1 cellular context compared by ENCODE assay signal in genomic region chr20:38748097-38748862, GRCh38.
TF ChIP-seq lines count a peak whose summit lies in the region.

Gene ACTR5 (plus strand): TSS chr20:38748460. CDS start chr20:38748479, 19 bp downstream.

TF ChIP-seq in HepG2, 621 proteins besides CTCF, POLR2A, EP300 and RAD21 (continued from another document and continues in another):
- TF ChIP-seq ZNF646 (CRISPR knock-in tag; IDR thresholded peaks at IDR 0.05) (no peak; the same call in 1 of the 2 replicates), ZNF891 (CRISPR knock-in tag; IDR thresholded peaks at IDR 0.05) (peak; percentile 99), KAT8 (CRISPR knock-in tag; IDR thresholded peaks at IDR 0.05) (peak; percentile 80), CBX5 (CRISPR knock-in tag; IDR thresholded peaks at IDR 0.05; ENCODE audit: borderline replicate concordance) (peak; percentile 63; the same call in 1 of the 2 replicates), NFE2 (CRISPR knock-in tag; IDR thresholded peaks at IDR 0.05) (no peak), PLRG1 (conservative IDR thresholded peaks at IDR 0.05) (no peak), CREM (IDR thresholded peaks at IDR 0.05) (peak; percentile 62), CREM (CRISPR knock-in tag; IDR thresholded peaks at IDR 0.05) (no peak), HDAC1 (CRISPR knock-in tag; IDR thresholded peaks at IDR 0.05) (peak; percentile 88), ZNF260 (CRISPR knock-in tag; IDR thresholded peaks at IDR 0.05; ENCODE audit: borderline replicate concordance, low read depth) (peak; percentile 96; the same call in 1 of the 2 replicates), ZNF354B (CRISPR knock-in tag; IDR thresholded peaks at IDR 0.05) (peak; percentile 94; the same call in 1 of the 2 replicates), ZNF225 (CRISPR knock-in tag; IDR thresholded peaks at IDR 0.05) (peak; percentile 99), ZNF766 (CRISPR knock-in tag; IDR thresholded peaks at IDR 0.05; ENCODE audit: borderline replicate concordance) (peak; percentile 76), TBX3 (IDR thresholded peaks at IDR 0.05; ENCODE audit: borderline replicate concordance) (no peak), HMG20A (CRISPR knock-in tag; IDR thresholded peaks at IDR 0.05; ENCODE audit: borderline replicate concordance) (no peak), BRCA1 (CRISPR knock-in tag; IDR thresholded peaks at IDR 0.05) (peak; percentile 96; the same call in 1 of the 2 replicates), NFYC (CRISPR knock-in tag; IDR thresholded peaks at IDR 0.05) (no peak), UBTF (CRISPR knock-in tag; IDR thresholded peaks at IDR 0.05) (peak; percentile 98)
- TF ChIP-seq, protein P1, sequence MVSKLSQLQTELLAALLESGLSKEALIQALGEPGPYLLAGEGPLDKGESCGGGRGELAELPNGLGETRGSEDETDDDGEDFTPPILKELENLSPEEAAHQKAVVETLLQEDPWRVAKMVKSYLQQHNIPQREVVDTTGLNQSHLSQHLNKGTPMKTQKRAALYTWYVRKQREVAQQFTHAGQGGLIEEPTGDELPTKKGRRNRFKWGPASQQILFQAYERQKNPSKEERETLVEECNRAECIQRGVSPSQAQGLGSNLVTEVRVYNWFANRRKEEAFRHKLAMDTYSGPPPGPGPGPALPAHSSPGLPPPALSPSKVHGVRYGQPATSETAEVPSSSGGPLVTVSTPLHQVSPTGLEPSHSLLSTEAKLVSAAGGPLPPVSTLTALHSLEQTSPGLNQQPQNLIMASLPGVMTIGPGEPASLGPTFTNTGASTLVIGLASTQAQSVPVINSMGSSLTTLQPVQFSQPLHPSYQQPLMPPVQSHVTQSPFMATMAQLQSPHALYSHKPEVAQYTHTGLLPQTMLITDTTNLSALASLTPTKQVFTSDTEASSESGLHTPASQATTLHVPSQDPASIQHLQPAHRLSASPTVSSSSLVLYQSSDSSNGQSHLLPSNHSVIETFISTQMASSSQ (IDR thresholded peaks at IDR 0.05; ENCODE audit: low read depth), result no peak
- TF ChIP-seq, protein P1 (CRISPR knock-in tag; IDR thresholded peaks at IDR 0.05; ENCODE audit: borderline replicate concordance), result peak; percentile 87; the same call in 1 of the 2 replicates
- TF ChIP-seq, protein P2, sequence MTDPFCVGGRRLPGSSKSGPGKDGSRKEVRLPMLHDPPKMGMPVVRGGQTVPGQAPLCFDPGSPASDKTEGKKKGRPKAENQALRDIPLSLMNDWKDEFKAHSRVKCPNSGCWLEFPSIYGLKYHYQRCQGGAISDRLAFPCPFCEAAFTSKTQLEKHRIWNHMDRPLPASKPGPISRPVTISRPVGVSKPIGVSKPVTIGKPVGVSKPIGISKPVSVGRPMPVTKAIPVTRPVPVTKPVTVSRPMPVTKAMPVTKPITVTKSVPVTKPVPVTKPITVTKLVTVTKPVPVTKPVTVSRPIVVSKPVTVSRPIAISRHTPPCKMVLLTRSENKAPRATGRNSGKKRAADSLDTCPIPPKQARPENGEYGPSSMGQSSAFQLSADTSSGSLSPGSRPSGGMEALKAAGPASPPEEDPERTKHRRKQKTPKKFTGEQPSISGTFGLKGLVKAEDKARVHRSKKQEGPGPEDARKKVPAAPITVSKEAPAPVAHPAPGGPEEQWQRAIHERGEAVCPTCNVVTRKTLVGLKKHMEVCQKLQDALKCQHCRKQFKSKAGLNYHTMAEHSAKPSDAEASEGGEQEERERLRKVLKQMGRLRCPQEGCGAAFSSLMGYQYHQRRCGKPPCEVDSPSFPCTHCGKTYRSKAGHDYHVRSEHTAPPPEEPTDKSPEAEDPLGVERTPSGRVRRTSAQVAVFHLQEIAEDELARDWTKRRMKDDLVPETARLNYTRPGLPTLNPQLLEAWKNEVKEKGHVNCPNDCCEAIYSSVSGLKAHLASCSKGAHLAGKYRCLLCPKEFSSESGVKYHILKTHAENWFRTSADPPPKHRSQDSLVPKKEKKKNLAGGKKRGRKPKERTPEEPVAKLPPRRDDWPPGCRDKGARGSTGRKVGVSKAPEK (CRISPR knock-in tag; IDR thresholded peaks at IDR 0.05; ENCODE audit: borderline replicate concordance), result peak; percentile 96; the same call in 1 of the 2 replicates
- TF ChIP-seq, protein P3, sequence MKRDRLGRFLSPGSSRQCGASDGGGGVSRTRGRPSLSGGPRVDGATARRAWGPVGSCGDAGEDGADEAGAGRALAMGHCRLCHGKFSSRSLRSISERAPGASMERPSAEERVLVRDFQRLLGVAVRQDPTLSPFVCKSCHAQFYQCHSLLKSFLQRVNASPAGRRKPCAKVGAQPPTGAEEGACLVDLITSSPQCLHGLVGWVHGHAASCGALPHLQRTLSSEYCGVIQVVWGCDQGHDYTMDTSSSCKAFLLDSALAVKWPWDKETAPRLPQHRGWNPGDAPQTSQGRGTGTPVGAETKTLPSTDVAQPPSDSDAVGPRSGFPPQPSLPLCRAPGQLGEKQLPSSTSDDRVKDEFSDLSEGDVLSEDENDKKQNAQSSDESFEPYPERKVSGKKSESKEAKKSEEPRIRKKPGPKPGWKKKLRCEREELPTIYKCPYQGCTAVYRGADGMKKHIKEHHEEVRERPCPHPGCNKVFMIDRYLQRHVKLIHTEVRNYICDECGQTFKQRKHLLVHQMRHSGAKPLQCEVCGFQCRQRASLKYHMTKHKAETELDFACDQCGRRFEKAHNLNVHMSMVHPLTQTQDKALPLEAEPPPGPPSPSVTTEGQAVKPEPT (CRISPR knock-in tag; IDR thresholded peaks at IDR 0.05; ENCODE audit: low read depth), result peak; percentile 89; the same call in 1 of the 2 replicates
- TF ChIP-seq, protein P4, sequence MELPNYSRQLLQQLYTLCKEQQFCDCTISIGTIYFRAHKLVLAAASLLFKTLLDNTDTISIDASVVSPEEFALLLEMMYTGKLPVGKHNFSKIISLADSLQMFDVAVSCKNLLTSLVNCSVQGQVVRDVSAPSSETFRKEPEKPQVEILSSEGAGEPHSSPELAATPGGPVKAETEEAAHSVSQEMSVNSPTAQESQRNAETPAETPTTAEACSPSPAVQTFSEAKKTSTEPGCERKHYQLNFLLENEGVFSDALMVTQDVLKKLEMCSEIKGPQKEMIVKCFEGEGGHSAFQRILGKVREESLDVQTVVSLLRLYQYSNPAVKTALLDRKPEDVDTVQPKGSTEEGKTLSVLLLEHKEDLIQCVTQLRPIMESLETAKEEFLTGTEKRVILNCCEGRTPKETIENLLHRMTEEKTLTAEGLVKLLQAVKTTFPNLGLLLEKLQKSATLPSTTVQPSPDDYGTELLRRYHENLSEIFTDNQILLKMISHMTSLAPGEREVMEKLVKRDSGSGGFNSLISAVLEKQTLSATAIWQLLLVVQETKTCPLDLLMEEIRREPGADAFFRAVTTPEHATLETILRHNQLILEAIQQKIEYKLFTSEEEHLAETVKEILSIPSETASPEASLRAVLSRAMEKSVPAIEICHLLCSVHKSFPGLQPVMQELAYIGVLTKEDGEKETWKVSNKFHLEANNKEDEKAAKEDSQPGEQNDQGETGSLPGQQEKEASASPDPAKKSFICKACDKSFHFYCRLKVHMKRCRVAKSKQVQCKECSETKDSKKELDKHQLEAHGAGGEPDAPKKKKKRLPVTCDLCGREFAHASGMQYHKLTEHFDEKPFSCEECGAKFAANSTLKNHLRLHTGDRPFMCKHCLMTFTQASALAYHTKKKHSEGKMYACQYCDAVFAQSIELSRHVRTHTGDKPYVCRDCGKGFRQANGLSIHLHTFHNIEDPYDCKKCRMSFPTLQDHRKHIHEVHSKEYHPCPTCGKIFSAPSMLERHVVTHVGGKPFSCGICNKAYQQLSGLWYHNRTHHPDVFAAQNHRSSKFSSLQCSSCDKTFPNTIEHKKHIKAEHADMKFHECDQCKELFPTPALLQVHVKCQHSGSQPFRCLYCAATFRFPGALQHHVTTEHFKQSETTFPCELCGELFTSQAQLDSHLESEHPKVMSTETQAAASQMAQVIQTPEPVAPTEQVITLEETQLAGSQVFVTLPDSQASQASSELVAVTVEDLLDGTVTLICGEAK (IDR thresholded peaks at IDR 0.05), result no peak
- TF ChIP-seq, protein P4 (CRISPR knock-in tag; IDR thresholded peaks at IDR 0.05), result peak; percentile 82
